8 cellular contexts compared by ENCODE assay signal in genomic region chr7:137898839-137899681, GRCh38. TPM values are rescaled to one million over a fixed set of nuclear protein-coding genes. Genes with fewer than 3 reads are reported as not detected.
A peak's percentile ranks its signal among the peaks of the same experiment; 100 is the strongest.
DNase-seq lines count a peak whose midpoint lies in the region; ATAC-seq and TF ChIP-seq lines count a peak whose summit lies in the region.

No MANE protein-coding gene starts in this region.

- H3K4me1 ChIP-seq in neutrophil (ENCODE audit: control insufficient read depth in 1 of 2, insufficient read depth in 1 of 2, low read depth in 1 of 2, low read length in 1 of 2), result peaks cover 25 to 44% of the 10 kb centered on the region in 2 experiments
- peaks cover 7 to 29% (median 22%) of the 10 kb centered on the region in 4 donors for H3K4me1 ChIP-seq in stomach

- no peak for TF ChIP-seq POLR2A in stomach (IDR thresholded peaks at IDR 0.05)

- peak overlapping the region; percentile 68 for H3K27ac ChIP-seq in neutrophil
- peak overlapping the region in 3 of 5 donors; percentile 15 to 61 (median 36) for H3K27ac ChIP-seq in stomach

- H3K27me3 ChIP-seq in neutrophil, result no peaks in the 10 kb centered on the region
- H3K27me3 ChIP-seq in stomach, result no peaks in the 10 kb centered on the region

- no peak for TF ChIP-seq EP300 in stomach (IDR thresholded peaks at IDR 0.05)

- peaks cover 19% of the 10 kb centered on the region for H3K36me3 ChIP-seq in neutrophil
- H3K36me3 ChIP-seq in stomach, result peaks cover 35 to 91% (median 86%) of the 10 kb centered on the region in 4 donors

- peak; percentile 38 for DNase-seq in DMS79 (lab: John Stamatoyannopoulos, UW)
- DNase-seq in Jurkat, Clone E6-1 (ENCODE audit: low read depth, low spot score), result peak; percentile 66
- DNase-seq in RKO (ENCODE audit: low spot score), result peak; percentile 82
- DNase-seq in activated T-helper 1 cell treated with anti-CD3 and anti-CD28 coated beads, Interleukin-2, amount 50 U/mL, for 16 hours (ENCODE audit: low read depth in 1 of 2, low spot score in 1 of 2), result peak; percentile 49 to 55
- DNase-seq in fibroblast of villous mesenchyme (ENCODE audit: low read depth), result peak; percentile 75
- DNase-seq in stomach, result peak; percentile 83

- WGBS in stomach, 5 donors, result 8 to 17% (median 13%) methylated on average over 13 to 14 of the region's 14 CpGs

- H3K9me3 ChIP-seq in neutrophil (no peaks in the 10 kb centered on the region), stomach (no peaks in the 10 kb centered on the region)

- TF ChIP-seq CTCF in fibroblast of villous mesenchyme (IDR thresholded peaks at IDR 0.05; ENCODE audit: insufficient read depth, low read depth, low read length) (peak; percentile 97), neutrophil (IDR thresholded peaks at IDR 0.05) (peak; percentile 87), stomach (IDR thresholded peaks at IDR 0.05) (peak in 5 of 7 experiments; percentile 73 to 88 (median 84))

- ATAC-seq in GM21723 (IDR thresholded peaks at IDR 0.05; ENCODE audit: unreplicated experiment), result peak; percentile 71

- H3K4me3 ChIP-seq in Jurkat, Clone E6-1 (ENCODE audit: low read length), result peak overlapping the region; percentile 46
- no peak overlapping the region for H3K4me3 ChIP-seq in fibroblast of villous mesenchyme (ENCODE audit: low read depth, low read length)
- H3K4me3 ChIP-seq in neutrophil (ENCODE audit: low read depth in 1 of 2, low read length in 1 of 2), result peak overlapping the region; percentile 45 to 47
- H3K4me3 ChIP-seq in stomach, result peak overlapping the region in 1 of 4 donors; percentile 19

- intact Hi-C loops in stomach (cut with DNase I; ENCODE audit: low total_unique reads), result loop anchor here (10.0 kb wide), 1 partner anchor 244 kb away; no protein-coding TSS in a partner anchor

RNA-seq across cellular contexts. Expression of gene DGKI, which starts 52.3 kb away (rescaled TPM):
- not detected for polyA plus RNA-seq in Jurkat, Clone E6-1 (2012; ENCODE audit: insufficient read depth, insufficient read length)
- total RNA-seq in fibroblast of villous mesenchyme (3.5 and 11.3 TPM in 2 replicates), stomach (1 to 10 TPM in 1 of 5 donors, under 1 TPM in 2, not detected in 2; under 0.01 to 5.1 (median 0.29) TPM)
- polyA plus RNA-seq in stomach, result under 1 TPM in 2 of 3 donors, not detected in 1; 0.19 to 0.20 TPM
